In the genomic region with DNA sequence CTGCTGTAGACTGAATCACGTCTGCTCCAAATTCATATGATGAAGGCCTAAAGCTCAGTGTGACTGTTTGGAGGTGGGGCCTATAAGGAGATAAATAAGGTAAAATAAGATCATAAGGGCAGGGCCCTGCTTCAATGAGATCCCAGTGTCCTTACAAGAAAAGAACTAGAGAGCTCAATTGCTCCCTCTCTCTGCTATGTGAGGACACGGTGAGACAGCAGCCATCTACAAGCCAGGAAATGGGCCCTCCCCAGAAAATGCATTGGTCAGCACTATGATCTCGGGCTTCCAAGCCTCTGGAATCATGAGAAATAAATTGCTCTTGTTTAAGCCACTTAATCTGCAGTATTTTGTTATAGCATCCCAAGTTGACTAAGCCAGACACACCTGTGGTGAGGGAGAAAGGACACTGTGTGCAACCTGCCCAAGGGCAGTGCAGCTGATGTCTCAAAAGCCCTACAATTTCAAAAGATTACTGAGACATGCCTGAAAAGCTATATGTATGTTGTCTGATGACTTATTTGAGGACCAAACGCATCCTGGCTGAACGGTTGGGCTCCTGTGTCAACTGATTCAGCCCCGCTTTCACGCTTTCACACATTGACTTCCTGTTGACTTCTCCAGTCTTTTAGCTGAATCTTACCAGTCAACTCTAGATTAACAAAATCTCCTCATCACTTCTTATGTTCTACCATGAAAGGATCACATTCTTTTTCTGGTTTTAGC, we compare ENCODE assay signal across 11 cellular contexts. TPM values are rescaled to one million over a fixed set of nuclear protein-coding genes. Genes with fewer than 3 reads are reported as not detected.
DNase-seq lines count a peak whose midpoint lies in the region; ATAC-seq and TF ChIP-seq lines count a peak whose summit lies in the region.
"Had no signal": no experiment of that assay in that cellular context is flagged by ENCODE, and none has a peak within 500 bp of the region (broad histone marks: within the 10 kb centered on the region; RNA-seq: fewer than 3 reads in every experiment).

No MANE protein-coding gene starts in this region.

- H3K27ac Mint-ChIP-seq in activated T-helper 2 cell treated with anti-CD3 and anti-CD28 coated beads, Interferon-gamma antibody, Interleukin-2, Interleukin-4, amounts not matched to agents 10 μg/mL and 5 μg/mL and 100 μg/mL, durations not matched to agents 14 hours and 24 hours and 36 hours: peak overlapping the region; percentile 93
- H3K27ac Mint-ChIP-seq: IgD-negative memory B cell had no signal

- H3K9me3 Mint-ChIP-seq in activated T-helper 2 cell treated with anti-CD3 and anti-CD28 coated beads, Interferon-gamma antibody, Interleukin-2, Interleukin-4, amounts not matched to agents 10 μg/mL and 5 μg/mL and 100 μg/mL, durations not matched to agents 14 hours and 24 hours and 36 hours: peaks cover 29% of the 10 kb centered on the region
- H3K9me3 Mint-ChIP-seq: IgD-negative memory B cell had no signal

- peak; percentile 6 for TF ChIP-seq CTCF in AG09319 (IDR thresholded peaks at IDR 0.05; ENCODE audit: low read depth, low read length)

- H3K27me3 Mint-ChIP-seq in activated T-helper 2 cell treated with anti-CD3 and anti-CD28 coated beads, Interferon-gamma antibody, Interleukin-2, Interleukin-4, amounts not matched to agents 10 μg/mL and 5 μg/mL and 100 μg/mL, durations not matched to agents 14 hours and 24 hours and 36 hours (ENCODE audit: low read depth): no peaks in the 10 kb centered on the region

- H3K36me3 ChIP-seq in KOPT-K1 (ENCODE audit: insufficient read depth, low read length): no peaks in the 10 kb centered on the region
- H3K36me3 ChIP-seq: thoracic aorta had no signal

- DNase-seq in AG09319 (ENCODE audit: extremely low read depth, low read depth): no peak
- DNase-seq in activated T-helper 2 cell treated with anti-CD3 and anti-CD28 coated beads, Interferon-gamma antibody, Interleukin-2, Interleukin-4, amounts not matched to agents 10 μg/mL and 5 μg/mL and 100 μg/mL, durations not matched to agents 14 hours and 24 hours and 36 hours (ENCODE audit: low spot score): peak; percentile 69
- peak; percentile 19 for DNase-seq in mucosa of gallbladder (ENCODE audit: low spot score)
- DNase-seq in nucleus accumbens (lab: John Stamatoyannopoulos, UW): no peak
- no peak for DNase-seq in SK-N-DZ (ENCODE audit: low spot score)
- DNase-seq in posterior vena cava (ENCODE audit: low spot score): no peak
- DNase-seq: Calu3 had no signal

- no peak for ATAC-seq in HG03045 (IDR thresholded peaks at IDR 0.05; ENCODE audit: unreplicated experiment)

- H3K27ac ChIP-seq in KOPT-K1 (ENCODE audit: low read depth, low read length, poor library complexity, severe bottlenecking): peak overlapping the region; percentile 68
- H3K27ac ChIP-seq: thoracic aorta had no signal

- no peaks in the 10 kb centered on the region for H3K9me3 ChIP-seq in KOPT-K1 (ENCODE audit: insufficient read depth, low read length, poor library complexity, severe bottlenecking)
- H3K9me3 ChIP-seq: thoracic aorta had no signal

- H3K36me3 Mint-ChIP-seq in activated T-helper 2 cell treated with anti-CD3 and anti-CD28 coated beads, Interferon-gamma antibody, Interleukin-2, Interleukin-4, amounts not matched to agents 10 μg/mL and 5 μg/mL and 100 μg/mL, durations not matched to agents 14 hours and 24 hours and 36 hours (ENCODE audit: low read depth): peaks cover 44% of the 10 kb centered on the region
- H3K36me3 Mint-ChIP-seq: IgD-negative memory B cell had no signal

- H3K4me1 Mint-ChIP-seq in activated T-helper 2 cell treated with anti-CD3 and anti-CD28 coated beads, Interferon-gamma antibody, Interleukin-2, Interleukin-4, amounts not matched to agents 10 μg/mL and 5 μg/mL and 100 μg/mL, durations not matched to agents 14 hours and 24 hours and 36 hours (ENCODE audit: low read depth): peaks cover 42% of the 10 kb centered on the region

- H3K4me3 Mint-ChIP-seq in activated T-helper 2 cell treated with anti-CD3 and anti-CD28 coated beads, Interferon-gamma antibody, Interleukin-2, Interleukin-4, amounts not matched to agents 10 μg/mL and 5 μg/mL and 100 μg/mL, durations not matched to agents 14 hours and 24 hours and 36 hours (ENCODE audit: low read depth): no peak overlapping the region

- intact Hi-C loops in activated T-helper 2 cell treated with anti-CD3 and anti-CD28 coated beads, Interferon-gamma antibody, Interleukin-2, Interleukin-4, amounts not matched to agents 10 μg/mL and 5 μg/mL and 100 μg/mL, durations not matched to agents 14 hours and 24 hours and 36 hours (cut with micrococcal nuclease): loop anchor here (1.0 to 10.0 kb wide), 11 partner anchors 10 to 322 kb away; no protein-coding TSS in a partner anchor
- intact Hi-C loops in posterior vena cava (cut with DNase I): no loop called here

RNA-seq across cellular contexts. Expression of gene GZMK, which starts 13.2 kb away (rescaled TPM):
- 0.23 and 0.55 TPM in 2 replicates for total RNA-seq in activated T-helper 2 cell treated with anti-CD3 and anti-CD28 coated beads, Interferon-gamma antibody, Interleukin-2, Interleukin-4, amounts not matched to agents 10 μg/mL and 5 μg/mL and 100 μg/mL, durations not matched to agents 14 hours and 24 hours and 36 hours
- total RNA-seq in mucosa of gallbladder: 1.6 TPM
- not detected in 2 replicates for polyA plus RNA-seq in SK-N-DZ (2014; cell fraction: cytosol; rRNA removed)
- not detected in 2 replicates for polyA plus RNA-seq in SK-N-DZ (2014; cell fraction: nucleus; rRNA removed)
- total RNA-seq in posterior vena cava: 1 to 10 TPM in 1 of 2 donors, under 1 TPM in 1; 0.52 to 1.4 TPM
- total RNA-seq: Calu3 had no signal

RNA-seq across cellular contexts. Expression of gene ESM1, which starts 51.8 kb away (rescaled TPM):
- 0.11 and 0.37 TPM in 2 replicates for total RNA-seq in activated T-helper 2 cell treated with anti-CD3 and anti-CD28 coated beads, Interferon-gamma antibody, Interleukin-2, Interleukin-4, amounts not matched to agents 10 μg/mL and 5 μg/mL and 100 μg/mL, durations not matched to agents 14 hours and 24 hours and 36 hours
- total RNA-seq in mucosa of gallbladder: 0.40 TPM
- polyA plus RNA-seq in SK-N-DZ (2014; cell fraction: cytosol; rRNA removed): not detected in 2 replicates
- polyA plus RNA-seq in SK-N-DZ (2014; cell fraction: nucleus; rRNA removed): not detected in 2 replicates
- under 1 TPM in 1 of 2 donors, not detected in 1; 0.19 TPM for total RNA-seq in posterior vena cava
- total RNA-seq: Calu3 had no signal

Comparison
In these comparisons a context has a peak if more than half of its experiments do, and no peak if none do; other contexts are left out.
1. DNase-seq: peak in activated T-helper 2 cell treated with anti-CD3 and anti-CD28 coated beads, Interferon-gamma antibody, Interleukin-2, Interleukin-4, amounts not matched to agents 10 μg/mL and 5 μg/mL and 100 μg/mL, durations not matched to agents 14 hours and 24 hours and 36 hours (single experiment) and mucosa of gallbladder (single experiment); none in AG09319 (single experiment), nucleus accumbens (0 of 56), SK-N-DZ (single experiment) and posterior vena cava (single experiment).